In the genomic region with DNA sequence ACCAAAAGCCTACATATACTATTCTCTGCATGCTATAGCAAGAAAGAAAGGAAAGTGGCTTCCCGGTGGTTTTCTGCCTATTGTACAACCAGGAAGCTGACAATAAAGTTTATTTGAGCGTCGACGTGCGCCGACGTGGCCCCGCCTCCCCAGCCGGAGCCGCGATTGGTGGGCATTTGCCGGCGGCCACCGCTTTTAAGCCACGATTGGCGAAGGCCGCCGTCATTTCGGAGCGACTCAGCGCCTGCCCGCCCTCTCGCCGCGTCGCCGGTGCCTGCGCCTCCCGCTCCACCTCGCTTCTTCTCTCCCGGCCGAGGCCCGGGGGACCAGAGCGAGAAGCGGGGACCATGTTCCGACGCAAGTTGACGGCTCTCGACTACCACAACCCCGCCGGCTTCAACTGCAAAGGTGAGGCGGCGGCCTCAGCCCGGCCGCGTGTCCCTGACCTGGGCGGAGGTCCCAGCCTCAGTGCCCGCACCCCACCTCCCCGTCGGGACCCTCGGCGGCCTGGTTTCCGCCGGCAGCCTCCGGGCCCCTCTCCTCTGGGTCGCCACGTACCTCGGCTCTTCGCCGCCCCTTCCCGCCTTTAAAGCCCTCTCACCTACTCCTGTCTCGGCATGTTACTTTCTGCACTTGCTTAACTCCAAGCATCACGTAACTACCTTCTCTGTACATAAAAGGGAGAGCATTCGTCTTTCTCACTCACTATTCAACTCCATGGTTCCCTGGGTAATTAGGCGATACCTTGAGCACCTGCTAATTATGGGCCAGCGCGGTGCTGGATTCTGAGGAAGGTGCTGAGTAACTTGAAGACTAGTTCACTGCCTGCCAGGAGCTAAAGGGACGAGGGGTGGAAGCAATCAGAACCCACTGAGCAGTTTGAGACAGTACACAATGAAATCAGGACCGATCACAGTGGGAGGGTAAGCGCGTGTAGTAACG, we compare ENCODE assay signal across 1 cellular context.
A peak's percentile ranks its signal among the peaks of the same experiment; 100 is the strongest.
TF ChIP-seq lines count a peak whose summit lies in the region.

Gene RTRAF, plus strand, starts transcription at position 254 of the 942 bp plus-strand sequence. Its CDS starts 94 bp downstream, at position 348.

TF ChIP-seq in GM12878, 131 proteins besides CTCF, POLR2A, EP300 and RAD21 (continued from another document and continues in another):
- no peak for TF ChIP-seq ZNF592 (IDR thresholded peaks at IDR 0.05)
- TF ChIP-seq NR2C1 (IDR thresholded peaks at IDR 0.05): no peak
- no peak for TF ChIP-seq SMAD1 (IDR thresholded peaks at IDR 0.05; ENCODE audit: low read depth, partially characterized antibody)
- no peak for TF ChIP-seq JUND (IDR thresholded peaks at IDR 0.05; ENCODE audit: low read depth, low read length)
- TF ChIP-seq GABPA (IDR thresholded peaks at IDR 0.05; ENCODE audit: low read depth): 0 out of 2 replicates have a peak, but pooled peaks have one; percentile 36
- peak; percentile 94 for TF ChIP-seq PBX3 (IDR thresholded peaks at IDR 0.05; ENCODE audit: insufficient replicate concordance, low read depth, low read length)
- TF ChIP-seq STAT1 (conservative IDR thresholded peaks at IDR 0.05): 0 out of 2 replicates have a peak, but pooled peaks have one; percentile 39
- no peak for TF ChIP-seq ATF2 (IDR thresholded peaks at IDR 0.05; ENCODE audit: low read length)
- TF ChIP-seq ESRRA (IDR thresholded peaks at IDR 0.05; ENCODE audit: low read length): no peak
- TF ChIP-seq TCF3 (IDR thresholded peaks at IDR 0.05; ENCODE audit: borderline replicate concordance, insufficient read depth, low read depth, low read length): no peak
- no peak for TF ChIP-seq CBX3 (IDR thresholded peaks at IDR 0.05; ENCODE audit: borderline replicate concordance, low read depth)
- TF ChIP-seq, protein P1, sequence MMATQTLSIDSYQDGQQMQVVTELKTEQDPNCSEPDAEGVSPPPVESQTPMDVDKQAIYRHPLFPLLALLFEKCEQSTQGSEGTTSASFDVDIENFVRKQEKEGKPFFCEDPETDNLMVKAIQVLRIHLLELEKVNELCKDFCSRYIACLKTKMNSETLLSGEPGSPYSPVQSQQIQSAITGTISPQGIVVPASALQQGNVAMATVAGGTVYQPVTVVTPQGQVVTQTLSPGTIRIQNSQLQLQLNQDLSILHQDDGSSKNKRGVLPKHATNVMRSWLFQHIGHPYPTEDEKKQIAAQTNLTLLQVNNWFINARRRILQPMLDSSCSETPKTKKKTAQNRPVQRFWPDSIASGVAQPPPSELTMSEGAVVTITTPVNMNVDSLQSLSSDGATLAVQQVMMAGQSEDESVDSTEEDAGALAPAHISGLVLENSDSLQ (IDR thresholded peaks at IDR 0.05): peak; percentile 98
- no peak for TF ChIP-seq SMC3 (IDR thresholded peaks at IDR 0.05; ENCODE audit: borderline replicate concordance, low read length)
- TF ChIP-seq SIX5 (IDR thresholded peaks at IDR 0.05; ENCODE audit: low read depth, low read length, severe bottlenecking): peak; percentile 40
- TF ChIP-seq PAX8 (IDR thresholded peaks at IDR 0.05): no peak
- TF ChIP-seq CREM (IDR thresholded peaks at IDR 0.05; ENCODE audit: low read depth): peak; percentile 97
- TF ChIP-seq, protein P2, sequence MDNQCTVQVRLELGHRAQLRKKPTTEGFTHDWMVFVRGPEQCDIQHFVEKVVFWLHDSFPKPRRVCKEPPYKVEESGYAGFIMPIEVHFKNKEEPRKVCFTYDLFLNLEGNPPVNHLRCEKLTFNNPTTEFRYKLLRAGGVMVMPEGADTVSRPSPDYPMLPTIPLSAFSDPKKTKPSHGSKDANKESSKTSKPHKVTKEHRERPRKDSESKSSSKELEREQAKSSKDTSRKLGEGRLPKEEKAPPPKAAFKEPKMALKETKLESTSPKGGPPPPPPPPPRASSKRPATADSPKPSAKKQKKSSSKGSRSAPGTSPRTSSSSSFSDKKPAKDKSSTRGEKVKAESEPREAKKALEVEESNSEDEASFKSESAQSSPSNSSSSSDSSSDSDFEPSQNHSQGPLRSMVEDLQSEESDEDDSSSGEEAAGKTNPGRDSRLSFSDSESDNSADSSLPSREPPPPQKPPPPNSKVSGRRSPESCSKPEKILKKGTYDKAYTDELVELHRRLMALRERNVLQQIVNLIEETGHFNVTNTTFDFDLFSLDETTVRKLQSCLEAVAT (IDR thresholded peaks at IDR 0.05): no peak
- TF ChIP-seq ZBTB40 (IDR thresholded peaks at IDR 0.05; ENCODE audit: borderline replicate concordance): peak; percentile 100
- TF ChIP-seq, protein P3, sequence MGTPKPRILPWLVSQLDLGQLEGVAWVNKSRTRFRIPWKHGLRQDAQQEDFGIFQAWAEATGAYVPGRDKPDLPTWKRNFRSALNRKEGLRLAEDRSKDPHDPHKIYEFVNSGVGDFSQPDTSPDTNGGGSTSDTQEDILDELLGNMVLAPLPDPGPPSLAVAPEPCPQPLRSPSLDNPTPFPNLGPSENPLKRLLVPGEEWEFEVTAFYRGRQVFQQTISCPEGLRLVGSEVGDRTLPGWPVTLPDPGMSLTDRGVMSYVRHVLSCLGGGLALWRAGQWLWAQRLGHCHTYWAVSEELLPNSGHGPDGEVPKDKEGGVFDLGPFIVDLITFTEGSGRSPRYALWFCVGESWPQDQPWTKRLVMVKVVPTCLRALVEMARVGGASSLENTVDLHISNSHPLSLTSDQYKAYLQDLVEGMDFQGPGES (IDR thresholded peaks at IDR 0.05): peak; percentile 87
- TF ChIP-seq LARP7 (IDR thresholded peaks at IDR 0.05): peak; percentile 70
- TF ChIP-seq, protein P4, sequence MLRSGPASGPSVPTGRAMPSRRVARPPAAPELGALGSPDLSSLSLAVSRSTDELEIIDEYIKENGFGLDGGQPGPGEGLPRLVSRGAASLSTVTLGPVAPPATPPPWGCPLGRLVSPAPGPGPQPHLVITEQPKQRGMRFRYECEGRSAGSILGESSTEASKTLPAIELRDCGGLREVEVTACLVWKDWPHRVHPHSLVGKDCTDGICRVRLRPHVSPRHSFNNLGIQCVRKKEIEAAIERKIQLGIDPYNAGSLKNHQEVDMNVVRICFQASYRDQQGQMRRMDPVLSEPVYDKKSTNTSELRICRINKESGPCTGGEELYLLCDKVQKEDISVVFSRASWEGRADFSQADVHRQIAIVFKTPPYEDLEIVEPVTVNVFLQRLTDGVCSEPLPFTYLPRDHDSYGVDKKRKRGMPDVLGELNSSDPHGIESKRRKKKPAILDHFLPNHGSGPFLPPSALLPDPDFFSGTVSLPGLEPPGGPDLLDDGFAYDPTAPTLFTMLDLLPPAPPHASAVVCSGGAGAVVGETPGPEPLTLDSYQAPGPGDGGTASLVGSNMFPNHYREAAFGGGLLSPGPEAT (IDR thresholded peaks at IDR 0.05; ENCODE audit: low read depth): peak; percentile 65
- TF ChIP-seq NFXL1 (IDR thresholded peaks at IDR 0.05; ENCODE audit: borderline replicate concordance): no peak
- TF ChIP-seq PRDM15 (CRISPR knock-in tag; IDR thresholded peaks at IDR 0.05): no peak
- no peak for TF ChIP-seq FOXK2 (IDR thresholded peaks at IDR 0.05)
- peak; percentile 12; the same call in 1 of the 2 replicates for TF ChIP-seq TCF12 (IDR thresholded peaks at IDR 0.05; ENCODE audit: low read depth, low read length)
- TF ChIP-seq POLR2AphosphoS5 (IDR thresholded peaks at IDR 0.05; ENCODE audit: low read length): peak; percentile 88
- peak in 1 of 2 experiments; percentile 71; a peak in 1 of 4 replicates for TF ChIP-seq BHLHE40 (IDR thresholded peaks at IDR 0.05; ENCODE audit: borderline replicate concordance in 1 of 2, low read depth in 2 of 2, low read length in 1 of 2)
- no peak for TF ChIP-seq ZNF217 (IDR thresholded peaks at IDR 0.05)
- no peak for TF ChIP-seq ZSCAN29 (IDR thresholded peaks at IDR 0.05)
- TF ChIP-seq, protein P5, sequence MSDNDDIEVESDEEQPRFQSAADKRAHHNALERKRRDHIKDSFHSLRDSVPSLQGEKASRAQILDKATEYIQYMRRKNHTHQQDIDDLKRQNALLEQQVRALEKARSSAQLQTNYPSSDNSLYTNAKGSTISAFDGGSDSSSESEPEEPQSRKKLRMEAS (IDR thresholded peaks at IDR 0.05; ENCODE audit: low read depth, low read length): no peak
